8 cellular contexts compared by ENCODE assay signal in genomic region chr7:45259966-45260646, GRCh38.
DNase-seq lines count a peak whose midpoint lies in the region; TF ChIP-seq lines count a peak whose summit lies in the region.

No MANE protein-coding gene starts in this region.

- DNase-seq in CD1c-positive myeloid dendritic cell (ENCODE audit: extremely low spot score) (peak; percentile 67), GM20000 (ENCODE audit: low spot score) (peak; percentile 73), NAMALWA (ENCODE audit: low spot score) (peak; percentile 80), choroid plexus epithelial cell (ENCODE audit: low read depth) (peak; percentile 32), lower leg skin (ENCODE audit: low spot score in 2 of 2) (peak; percentile 26 to 92), DMS79 (lab: John Stamatoyannopoulos, UW) (no peak)
- peak; percentile 83 for DNase-seq in activated CD4-positive, alpha-beta T cell treated with anti-CD3 and anti-CD28 coated beads for 48 hours
- peak; percentile 48 to 63 (median 57) for DNase-seq in stimulated activated CD4-positive, alpha-beta T cell treated with anti-CD3 and anti-CD28 coated beads, TNF-alpha, amount 100 ng/mL, for 48 hours (ENCODE audit: low read depth in 3 of 3)

- no peak for TF ChIP-seq POLR2A in lower leg skin (IDR thresholded peaks at IDR 0.05)

- 23% methylated on average over 28 to 30 of the region's 30 CpGs for WGBS in lower leg skin, 2 donors

- intact Hi-C loops in lower leg skin (cut with DNase I; ENCODE audit: low total_unique reads) = loop anchor here (5.0 kb wide), 1 partner anchor 103 kb away; the partner anchor contains the start of gene RAMP3

- H3K4me3 ChIP-seq in choroid plexus epithelial cell (ENCODE audit: low read depth, low read length) (no peak overlapping the region), lower leg skin (ENCODE audit: low read depth, poor library complexity, severe bottlenecking) (no peak overlapping the region)

- TF ChIP-seq CTCF in GM20000 (IDR thresholded peaks at IDR 0.05; ENCODE audit: extremely low read depth, missing control alignments) = peak; percentile 99
- peak; percentile 98 for TF ChIP-seq CTCF in choroid plexus epithelial cell (conservative IDR thresholded peaks at IDR 0.05; ENCODE audit: low read depth, low read length)
- TF ChIP-seq CTCF in lower leg skin (IDR thresholded peaks at IDR 0.05) = peak in 1 of 3 donors; percentile 85
